In genomic region chr12:132560421-132560830, GRCh38 we compare ENCODE assay signal across 8 cellular contexts. TPM values are rescaled to one million over a fixed set of nuclear protein-coding genes. Genes with fewer than 3 reads are reported as not detected.
DNase-seq lines count a peak whose midpoint lies in the region; ATAC-seq and TF ChIP-seq lines count a peak whose summit lies in the region.

No MANE protein-coding gene starts in this region.

- ATAC-seq in Right ventricle myocardium superior (ENCODE audit: poor library complexity) (peak; percentile 21), Right ventricle myocardium inferior (no peak), RWPE2 (ENCODE audit: low read depth) (peak; percentile 48), naive B cell (ENCODE audit: low read depth in 2 of 2) (peak; percentile 16)

- H3K9me3 ChIP-seq in RWPE2 (ENCODE audit: severe bottlenecking), result no peaks in the 10 kb centered on the region
- H3K9me3 ChIP-seq in endodermal cell (ENCODE audit: control insufficient read depth, low read length), result no peaks in the 10 kb centered on the region

- DNase-seq in Right ventricle myocardium superior, result no peak
- DNase-seq in Right ventricle myocardium inferior (ENCODE audit: missing footprints), result no peak
- DNase-seq in RWPE2 (ENCODE audit: low spot score), result no peak
- DNase-seq in endodermal cell, result peak; percentile 85
- DNase-seq in naive B cell, result peak; percentile 35
- no peak for DNase-seq in MV-4-11 (lab: John Stamatoyannopoulos, UW)
- DNase-seq in Kasumi-1 (lab: John Stamatoyannopoulos, UW), result no peak
- no peak for DNase-seq in DMS79 (lab: John Stamatoyannopoulos, UW)

- intact Hi-C loops in Right ventricle myocardium superior (cut with DNase I) (no loop called here), Right ventricle myocardium inferior (cut with DNase I) (no loop called here)

- H3K36me3 Mint-ChIP-seq in endodermal cell (ENCODE audit: low read depth) (peaks cover 12% of the 10 kb centered on the region), naive B cell (peaks cover 0 to 10% of the 10 kb centered on the region in 2 donors)

- H3K4me3 Mint-ChIP-seq in endodermal cell (peak overlapping the region; percentile 74), naive B cell (peak overlapping the region; percentile 71 to 92 (median 78))

- H3K9me3 Mint-ChIP-seq in endodermal cell (no peaks in the 10 kb centered on the region), naive B cell (peaks cover 0 to 2% (median 0%) of the 10 kb centered on the region in 7 donors)

- H3K27me3 Mint-ChIP-seq in endodermal cell (ENCODE audit: insufficient read depth), result peaks cover 26% of the 10 kb centered on the region
- no peaks in the 10 kb centered on the region for H3K27me3 Mint-ChIP-seq in naive B cell

- H3K27ac Mint-ChIP-seq in endodermal cell, result peak overlapping the region; percentile 82
- peak overlapping the region in 5 of 6 donors; percentile 39 to 88 (median 78) for H3K27ac Mint-ChIP-seq in naive B cell

- no peaks in the 10 kb centered on the region for H3K27me3 ChIP-seq in RWPE2 (ENCODE audit: insufficient read depth, poor library complexity, severe bottlenecking)
- peaks cover 6% of the 10 kb centered on the region for H3K27me3 ChIP-seq in endodermal cell (ENCODE audit: control insufficient read depth, insufficient read depth, low read length, poor library complexity, severe bottlenecking)

- H3K4me1 Mint-ChIP-seq in endodermal cell (no peaks in the 10 kb centered on the region), naive B cell (peaks cover 31 to 50% (median 33%) of the 10 kb centered on the region in 3 donors)

- H3K4me3 ChIP-seq in RWPE2 (ENCODE audit: severe bottlenecking) (peak overlapping the region; percentile 96), endodermal cell (ENCODE audit: low read length) (peak overlapping the region; percentile 86)

- H3K27ac ChIP-seq in RWPE2 (ENCODE audit: poor library complexity, severe bottlenecking) (peak overlapping the region; percentile 48), endodermal cell (ENCODE audit: low read depth, low read length) (peak overlapping the region; percentile 77)

- H3K4me1 ChIP-seq in RWPE2 (ENCODE audit: insufficient read depth, poor library complexity, severe bottlenecking) (no peaks in the 10 kb centered on the region), endodermal cell (ENCODE audit: control insufficient read depth, insufficient read depth, low read length) (no peaks in the 10 kb centered on the region)

- no peaks in the 10 kb centered on the region for H3K36me3 ChIP-seq in RWPE2 (ENCODE audit: low read depth)
- peaks cover 4% of the 10 kb centered on the region for H3K36me3 ChIP-seq in endodermal cell (ENCODE audit: control insufficient read depth, insufficient read depth, low read length)

- TF ChIP-seq CTCF in RWPE2 (IDR thresholded peaks at IDR 0.05; ENCODE audit: poor library complexity, severe bottlenecking) (no peak), endodermal cell (conservative IDR thresholded peaks at IDR 0.05) (no peak)

- WGBS in endodermal cell (ENCODE audit: insufficient coverage in 1 of 2, insufficient read length in 1 of 2), 2 experiments, result 0% methylated on average over 20 to 49 of the region's 49 CpGs

- peak overlapping the region; percentile 82 for H3K9ac ChIP-seq in endodermal cell (ENCODE audit: extremely low read depth, low read length, poor library complexity, severe bottlenecking)

RNA-seq across cellular contexts. Expression of gene LRCOL1, which starts 50.0 kb away (rescaled TPM):
- total RNA-seq in Right ventricle myocardium superior (not detected), Right ventricle myocardium inferior (not detected), endodermal cell (not detected)
- polyA plus RNA-seq in endodermal cell (2013, experiment 1 of 2), result 0.36 TPM
- polyA plus RNA-seq in endodermal cell (2013, experiment 2 of 2), result 0.50 TPM
- polyA plus RNA-seq in naive B cell (ENCODE audit: low read depth in 6 of 6), result not detected

RNA-seq across cellular contexts. Expression of gene P2RX2, which starts 58.1 kb away (rescaled TPM):
- total RNA-seq in Right ventricle myocardium superior (not detected), Right ventricle myocardium inferior (not detected), endodermal cell (1 to 10 TPM in 1 of 2 donors, under 1 TPM in 1; 0.97 to 2.8 TPM)
- 0.39 TPM for polyA plus RNA-seq in endodermal cell (2013, experiment 1 of 2)
- 0.12 TPM for polyA plus RNA-seq in endodermal cell (2013, experiment 2 of 2)
- polyA plus RNA-seq in naive B cell (ENCODE audit: low read depth in 6 of 6), result not detected

Comparison
In these comparisons a context has a peak if more than half of its experiments do, and no peak if none do; other contexts are left out.
1. DNase-seq: peak in endodermal cell (single experiment) and naive B cell (single experiment); none in Right ventricle myocardium superior (single experiment), Right ventricle myocardium inferior (single experiment), RWPE2 (single experiment), MV-4-11 (single experiment), Kasumi-1 (0 of 2) and DMS79 (single experiment).